Comparison of ENCODE assay signal across 8 cellular contexts in genomic region chr17:2215616-2216364, GRCh38.
DNase-seq lines count a peak whose midpoint lies in the region; ATAC-seq and TF ChIP-seq lines count a peak whose summit lies in the region.

No MANE protein-coding gene starts in this region.

- POLR2A ChIA-PET in AG04449 (lab: Yijun Ruan, JAX) = interaction anchor here (1.2 to 1.6 kb wide), 3 partner anchors 16 to 41 kb away, joined by 3 to 6 read pairs (median 4); no protein-coding TSS in a partner anchor

- no peaks in the 10 kb centered on the region for H3K27me3 Mint-ChIP-seq in activated CD4-positive, alpha-beta T cell treated with anti-CD3 and anti-CD28 coated beads, Interleukin-2, amount 10 ng/mL, durations not matched to agents 24 days and 14 days
- H3K27me3 Mint-ChIP-seq in dendritic cell treated with granulocyte-macrophage colony-stimulating factor and Interleukin-4, amounts not matched to agents 40 ng/mL and 50 ng/mL, for 4 days = no peaks in the 10 kb centered on the region

- CTCF ChIA-PET in AG04449 (lab: Yijun Ruan, JAX) = interaction anchor here (3.1 to 12.4 kb wide), 2 partner anchors 15 to 159 kb away, joined by 9 to 101 read pairs; no protein-coding TSS in a partner anchor

- ATAC-seq in GM19324 (IDR thresholded peaks at IDR 0.05; ENCODE audit: low FRiP score, unreplicated experiment) = peak; percentile 84
- ATAC-seq in HG03460 (IDR thresholded peaks at IDR 0.05; ENCODE audit: unreplicated experiment) = peak; percentile 91
- peak; percentile 98 for ATAC-seq in stimulated activated effector memory CD8-positive, alpha-beta T cell treated with anti-CD3 and anti-CD28 coated beads, Interleukin-12 subunit alpha, Interleukin-12 subunit beta, amount 100 ng/mL, for 72 hours

- no peaks in the 10 kb centered on the region for H3K9me3 Mint-ChIP-seq in activated CD4-positive, alpha-beta T cell treated with anti-CD3 and anti-CD28 coated beads, Interleukin-2, amount 10 ng/mL, durations not matched to agents 24 days and 14 days
- no peaks in the 10 kb centered on the region for H3K9me3 Mint-ChIP-seq in dendritic cell treated with granulocyte-macrophage colony-stimulating factor and Interleukin-4, amounts not matched to agents 40 ng/mL and 50 ng/mL, for 4 days
- H3K9me3 Mint-ChIP-seq in stimulated activated effector memory CD8-positive, alpha-beta T cell treated with anti-CD3 and anti-CD28 coated beads, Interleukin-12 subunit alpha, Interleukin-12 subunit beta, amount 100 ng/mL, for 72 hours = no peaks in the 10 kb centered on the region

- peak overlapping the region; percentile 96 for H3K27ac Mint-ChIP-seq in activated CD4-positive, alpha-beta T cell treated with anti-CD3 and anti-CD28 coated beads, Interleukin-2, amount 10 ng/mL, durations not matched to agents 24 days and 14 days
- H3K27ac Mint-ChIP-seq in dendritic cell treated with granulocyte-macrophage colony-stimulating factor and Interleukin-4, amounts not matched to agents 40 ng/mL and 50 ng/mL, for 4 days = peak overlapping the region; percentile 92
- H3K27ac Mint-ChIP-seq in stimulated activated effector memory CD8-positive, alpha-beta T cell treated with anti-CD3 and anti-CD28 coated beads, Interleukin-12 subunit alpha, Interleukin-12 subunit beta, amount 100 ng/mL, for 72 hours = peak overlapping the region; percentile 89

- H3K4me1 Mint-ChIP-seq in activated CD4-positive, alpha-beta T cell treated with anti-CD3 and anti-CD28 coated beads, Interleukin-2, amount 10 ng/mL, durations not matched to agents 24 days and 14 days = peaks cover 51% of the 10 kb centered on the region
- peaks cover 43% of the 10 kb centered on the region for H3K4me1 Mint-ChIP-seq in dendritic cell treated with granulocyte-macrophage colony-stimulating factor and Interleukin-4, amounts not matched to agents 40 ng/mL and 50 ng/mL, for 4 days (ENCODE audit: low read depth)
- H3K4me1 Mint-ChIP-seq in stimulated activated effector memory CD8-positive, alpha-beta T cell treated with anti-CD3 and anti-CD28 coated beads, Interleukin-12 subunit alpha, Interleukin-12 subunit beta, amount 100 ng/mL, for 72 hours = peaks cover 53% of the 10 kb centered on the region

- H3K4me3 Mint-ChIP-seq in activated CD4-positive, alpha-beta T cell treated with anti-CD3 and anti-CD28 coated beads, Interleukin-2, amount 10 ng/mL, durations not matched to agents 24 days and 14 days = peak overlapping the region; percentile 84
- H3K4me3 Mint-ChIP-seq in dendritic cell treated with granulocyte-macrophage colony-stimulating factor and Interleukin-4, amounts not matched to agents 40 ng/mL and 50 ng/mL, for 4 days = peak overlapping the region; percentile 69
- H3K4me3 Mint-ChIP-seq in stimulated activated effector memory CD8-positive, alpha-beta T cell treated with anti-CD3 and anti-CD28 coated beads, Interleukin-12 subunit alpha, Interleukin-12 subunit beta, amount 100 ng/mL, for 72 hours = peak overlapping the region; percentile 62

- no peak for DNase-seq in AG04449 (ENCODE audit: low read depth, low spot score)
- DNase-seq in activated CD4-positive, alpha-beta T cell treated with anti-CD3 and anti-CD28 coated beads, Interleukin-2, amount 10 ng/mL, durations not matched to agents 24 days and 14 days = peak; percentile 92
- DNase-seq in midbrain (lab: John Stamatoyannopoulos, UW) = peak; percentile 38
- peak; percentile 26 to 76 for DNase-seq in stimulated activated effector memory CD8-positive, alpha-beta T cell treated with anti-CD3 and anti-CD28 coated beads, Interleukin-12 subunit alpha, Interleukin-12 subunit beta, amount 100 ng/mL, for 72 hours (ENCODE audit: low spot score in 2 of 2)
- no peak for DNase-seq in NCI-H226

- peak overlapping the region; percentile 42 for H3K4me3 ChIP-seq in AG04449 (ENCODE audit: low read depth, low read length)

- TF ChIP-seq CTCF in AG04449 (IDR thresholded peaks at IDR 0.05; ENCODE audit: insufficient read depth, low read length, missing control alignments) = no peak

- H3K36me3 Mint-ChIP-seq in activated CD4-positive, alpha-beta T cell treated with anti-CD3 and anti-CD28 coated beads, Interleukin-2, amount 10 ng/mL, durations not matched to agents 24 days and 14 days (ENCODE audit: low read depth) = peaks cover 26% of the 10 kb centered on the region
- peaks cover 24% of the 10 kb centered on the region for H3K36me3 Mint-ChIP-seq in dendritic cell treated with granulocyte-macrophage colony-stimulating factor and Interleukin-4, amounts not matched to agents 40 ng/mL and 50 ng/mL, for 4 days (ENCODE audit: low read depth)
- peaks cover 9% of the 10 kb centered on the region for H3K36me3 Mint-ChIP-seq in stimulated activated effector memory CD8-positive, alpha-beta T cell treated with anti-CD3 and anti-CD28 coated beads, Interleukin-12 subunit alpha, Interleukin-12 subunit beta, amount 100 ng/mL, for 72 hours

- intact Hi-C loops in activated CD4-positive, alpha-beta T cell treated with anti-CD3 and anti-CD28 coated beads, Interleukin-2, amount 10 ng/mL, durations not matched to agents 24 days and 14 days (cut with micrococcal nuclease) = loop anchor here (2.0 to 5.0 kb wide), 3 partner anchors 23 to 128 kb away; no protein-coding TSS in a partner anchor
- intact Hi-C loops in dendritic cell treated with granulocyte-macrophage colony-stimulating factor and Interleukin-4, amounts not matched to agents 40 ng/mL and 50 ng/mL, for 4 days (cut with micrococcal nuclease) = no loop called here

Comparison
In these comparisons a context has a peak if more than half of its experiments do, and no peak if none do; other contexts are left out.
1. DNase-seq: peak in activated CD4-positive, alpha-beta T cell treated with anti-CD3 and anti-CD28 coated beads, Interleukin-2, amount 10 ng/mL, durations not matched to agents 24 days and 14 days (single experiment), midbrain (single experiment) and stimulated activated effector memory CD8-positive, alpha-beta T cell treated with anti-CD3 and anti-CD28 coated beads, Interleukin-12 subunit alpha, Interleukin-12 subunit beta, amount 100 ng/mL, for 72 hours (2 of 2); none in AG04449 (single experiment) and NCI-H226 (single experiment).
2. Peak in every context shown above with its lines, with median percentiles within 50 percentile points of each other: ATAC-seq, H3K27ac Mint-ChIP-seq and H3K4me3 Mint-ChIP-seq.